In the genomic region with DNA sequence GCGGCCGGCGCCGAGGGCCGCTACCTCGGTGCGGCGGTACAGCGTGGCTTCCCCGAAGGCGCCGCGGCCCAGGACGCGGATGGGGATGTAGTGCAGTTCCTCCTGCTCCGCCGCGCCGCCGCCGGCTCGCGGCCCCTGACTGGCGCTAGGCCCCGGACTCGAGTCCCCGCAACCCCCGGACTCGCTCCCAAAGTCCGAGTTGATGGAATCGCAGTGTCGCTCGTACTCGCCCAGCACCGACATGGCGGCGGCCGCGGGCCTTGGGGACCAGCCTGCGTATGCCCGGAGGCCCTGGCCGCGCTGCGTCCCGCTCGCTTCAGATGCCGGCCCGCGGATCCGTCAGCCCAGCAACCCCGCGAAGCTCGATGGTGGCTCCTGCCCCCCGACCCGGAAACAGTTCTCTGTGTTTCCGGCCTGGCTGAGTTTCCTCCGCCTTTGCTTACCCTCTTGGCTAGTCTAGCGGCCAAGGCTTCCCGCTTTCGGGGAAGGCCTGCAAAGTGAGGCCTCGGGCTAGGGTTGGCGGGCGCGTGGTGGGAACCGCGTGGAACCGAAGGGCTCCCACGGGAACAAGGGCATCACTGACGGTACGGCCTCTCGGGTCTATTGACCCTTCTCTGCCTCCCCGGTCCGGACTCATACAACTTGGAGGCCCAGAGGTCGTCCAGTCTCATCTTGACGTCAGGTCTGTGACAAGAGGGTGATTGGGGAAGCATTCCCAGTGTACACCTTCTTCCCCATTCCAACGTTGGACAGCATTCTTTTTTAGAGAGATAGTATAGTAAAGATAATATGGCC, we compare ENCODE assay signal across 8 cellular contexts. TPM values are rescaled to one million over a fixed set of nuclear protein-coding genes. Genes with fewer than 3 reads are reported as not detected.
DNase-seq lines count a peak whose midpoint lies in the region; ATAC-seq and TF ChIP-seq lines count a peak whose summit lies in the region.

A gene (minus strand): TSS at position 370 of the 795 bp plus-strand sequence. CDS start 127 bp downstream, at position 243.

- H3K9me3 ChIP-seq in adrenal gland (replicated peaks in 1 of 3) (no peaks in the 10 kb centered on the region), heart right ventricle (no peaks in the 10 kb centered on the region), prostate gland (no peaks in the 10 kb centered on the region)

- H3K36me3 ChIP-seq in adrenal gland (replicated peaks in 1 of 2) (no peaks in the 10 kb centered on the region), heart right ventricle (peaks cover 0 to 35% (median 0%) of the 10 kb centered on the region in 9 donors), prostate gland (no peaks in the 10 kb centered on the region)

- H3K27me3 ChIP-seq in adrenal gland (no peaks in the 10 kb centered on the region), heart right ventricle (no peaks in the 10 kb centered on the region), prostate gland (replicated peaks; ENCODE audit: insufficient read depth) (no peaks in the 10 kb centered on the region)

- peak within 1 kb of the TSS; percentile 87 to 96 (median 93) for H3K27ac ChIP-seq in adrenal gland
- peak within 1 kb of the TSS; percentile 90 to 99 (median 96) for H3K27ac ChIP-seq in heart right ventricle
- H3K27ac ChIP-seq in prostate gland: peak within 1 kb of the TSS; percentile 82 to 89

- H3K4me1 ChIP-seq in adrenal gland (replicated peaks in 1 of 2): peaks cover 11 to 43% of the 10 kb centered on the region in 2 donors
- peaks cover 0 to 54% (median 41%) of the 10 kb centered on the region in 9 donors for H3K4me1 ChIP-seq in heart right ventricle
- peaks cover 6% of the 10 kb centered on the region for H3K4me1 ChIP-seq in prostate gland (replicated peaks)

- DNase-seq in GM12865 (ENCODE audit: low read depth) (peak; percentile 92), NCI-H1436 treated with DMSO at 0.1 percent for 48 hours (lab: John Stamatoyannopoulos, UW) (peak; percentile 5), T-helper 1 cell (peak; percentile 74 to 90 (median 83)), adrenal gland (peak; percentile 87 to 96 (median 92)), heart right ventricle (peak; percentile 91 to 94), prostate gland (ENCODE audit: low spot score) (peak; percentile 82), ureter (ENCODE audit: low spot score) (peak; percentile 92)

- 0 to 3% (median 1%) methylated on average over 8 to 76 of the region's 76 CpGs for WGBS in adrenal gland, 4 donors
- WGBS in heart right ventricle, 2 donors: 0% methylated on average over 75 to 76 of the region's 76 CpGs
- WGBS in prostate gland: 1% methylated on average over 54 of the region's 76 CpGs

- intact Hi-C loops in adrenal gland (cut with DNase I): no loop called here
- intact Hi-C loops in heart right ventricle (cut with DNase I): loop anchor here in 3 of 10 donors (5.0 kb wide), 3 partner anchors 50 to 360 kb away; a partner anchor contains a TSS
- intact Hi-C loops in prostate gland (cut with DNase I): loop anchor here (5.0 kb wide), 1 partner anchor 360 kb away; no protein-coding TSS in a partner anchor

- H3K4me3 ChIP-seq in GM12865 (ENCODE audit: low read depth, low read length) (peak within 1 kb of the TSS; percentile 100), adrenal gland (peak within 1 kb of the TSS; percentile 37 to 84 (median 55)), heart right ventricle (peak within 1 kb of the TSS; percentile 63 to 96 (median 84)), prostate gland (peak within 1 kb of the TSS; percentile 66 to 83)

- TF ChIP-seq CTCF in GM12865 (IDR thresholded peaks at IDR 0.05; ENCODE audit: insufficient read depth, low read depth, low read length, missing control alignments): no peak
- peak in 1 of 6 experiments; percentile 20 for TF ChIP-seq CTCF in adrenal gland (IDR thresholded peaks at IDR 0.05)
- TF ChIP-seq CTCF in heart right ventricle (IDR thresholded peaks at IDR 0.05): peak in 1 of 9 donors; percentile 13
- peak in 1 of 4 experiments; percentile 13 for TF ChIP-seq CTCF in prostate gland (IDR thresholded peaks at IDR 0.05)

- TF ChIP-seq POLR2A in adrenal gland (IDR thresholded peaks at IDR 0.05) (peak; percentile 67 to 71), prostate gland (IDR thresholded peaks at IDR 0.05) (peak; percentile 46)

- ATAC-seq in HG02798 (IDR thresholded peaks at IDR 0.05; ENCODE audit: poor library complexity, unreplicated experiment) (peak; percentile 89), heart right ventricle (peak; percentile 95 to 98 (median 96))

RNA-seq across cellular contexts. Expression of the gene that starts here (rescaled TPM):
- total RNA-seq in adrenal gland (100 to 1,000 TPM in 4 of 8 donors, 10 to 100 TPM in 4; 66.9 to 165 (median 92.9) TPM), heart right ventricle (100 to 1,000 TPM in 9 of 10 donors, 10 to 100 TPM in 1; 97.8 to 138 (median 115) TPM), prostate gland (10 to 100 TPM; 59.5 to 89.8 TPM), ureter (89.2 TPM)
- polyA plus RNA-seq in adrenal gland (10 to 100 TPM; 51.7 to 73.6 (median 62.6) TPM), heart right ventricle (10 to 100 TPM; 26.9 to 51.3 TPM)

Comparison
In these comparisons a context has a peak if more than half of its experiments do, and no peak if none do; other contexts are left out.
1. Peak in every context shown above with its lines: DNase-seq, ATAC-seq, H3K4me3 ChIP-seq and H3K27ac ChIP-seq.
2. DNase-seq: peak in every context shown above with its lines; median percentile 92 in heart right ventricle; 92 in GM12865; 92 in adrenal gland; 92 in ureter; 83 in T-helper 1 cell; 82 in prostate gland; 5 in NCI-H1436 treated with DMSO at 0.1 percent for 48 hours.